In the genomic region with DNA sequence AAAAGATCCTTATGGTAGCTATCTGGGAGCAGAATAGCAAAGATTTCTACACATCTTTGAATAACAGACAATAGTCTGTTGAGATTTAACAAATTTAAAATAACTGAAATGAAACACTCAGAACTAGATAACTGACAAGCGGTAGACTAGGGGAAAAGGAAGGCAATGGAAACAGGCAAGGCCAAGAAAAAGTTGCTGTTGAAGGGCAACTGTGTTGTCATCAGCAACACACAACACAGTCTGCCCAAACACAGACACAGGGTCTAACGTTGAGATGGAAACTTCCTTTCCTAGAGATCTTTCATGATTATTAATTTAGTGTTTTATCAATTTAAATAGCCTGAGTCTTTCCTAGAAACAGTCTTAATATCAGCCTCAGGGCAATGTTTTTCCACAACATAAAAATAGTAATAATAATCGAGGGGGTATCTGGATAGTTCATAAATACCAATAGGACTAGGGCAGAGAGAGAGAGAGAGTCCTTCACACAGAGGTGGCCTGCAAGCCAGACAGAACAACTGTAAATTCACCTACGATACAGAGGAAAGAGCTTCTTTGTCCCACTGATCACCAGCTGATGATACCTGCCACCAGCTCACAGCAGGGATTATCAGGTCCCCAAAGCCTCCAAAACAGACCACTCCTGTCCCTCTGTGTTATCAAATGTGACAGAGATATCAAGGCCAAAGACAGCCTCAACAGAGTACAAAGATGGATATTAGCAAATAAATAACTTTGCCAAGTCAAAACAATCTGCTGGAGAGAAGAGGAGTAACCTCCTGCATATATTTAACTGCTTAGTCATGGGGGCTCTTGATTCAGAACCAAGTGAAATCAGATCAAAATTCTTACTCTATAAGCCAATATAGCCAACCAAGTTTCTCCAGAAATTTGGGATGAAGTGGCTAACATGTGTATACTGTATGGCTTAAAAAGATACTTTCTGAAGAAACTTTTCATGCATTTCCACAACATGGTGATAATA, we compare ENCODE assay signal across 1 cellular context.
A peak's percentile ranks its signal among the peaks of the same experiment; 100 is the strongest.
TF ChIP-seq lines count a peak whose summit lies in the region.

No MANE protein-coding gene starts in this region.

TF ChIP-seq in K562, 482 proteins besides CTCF, POLR2A, EP300 and RAD21:
- TF ChIP-seq, protein P1, sequence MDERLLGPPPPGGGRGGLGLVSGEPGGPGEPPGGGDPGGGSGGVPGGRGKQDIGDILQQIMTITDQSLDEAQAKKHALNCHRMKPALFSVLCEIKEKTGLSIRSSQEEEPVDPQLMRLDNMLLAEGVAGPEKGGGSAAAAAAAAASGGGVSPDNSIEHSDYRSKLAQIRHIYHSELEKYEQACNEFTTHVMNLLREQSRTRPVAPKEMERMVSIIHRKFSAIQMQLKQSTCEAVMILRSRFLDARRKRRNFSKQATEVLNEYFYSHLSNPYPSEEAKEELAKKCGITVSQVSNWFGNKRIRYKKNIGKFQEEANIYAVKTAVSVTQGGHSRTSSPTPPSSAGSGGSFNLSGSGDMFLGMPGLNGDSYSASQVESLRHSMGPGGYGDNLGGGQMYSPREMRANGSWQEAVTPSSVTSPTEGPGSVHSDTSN (CRISPR knock-in tag; IDR thresholded peaks at IDR 0.05; ENCODE audit: low read depth): no peak
- TF ChIP-seq, protein P1 (tag; conservative IDR thresholded peaks at IDR 0.05; ENCODE audit: low read depth): 0 out of 2 replicates have a peak, but pooled peaks have one; percentile 12
- TF ChIP-seq C11orf30 (IDR thresholded peaks at IDR 0.05; ENCODE audit: low read depth) (peak; percentile 64), KDM4B (IDR thresholded peaks at IDR 0.05; ENCODE audit: borderline replicate concordance in 2 of 2, low read depth in 1 of 2) (no peak), BRD9 (IDR thresholded peaks at IDR 0.05; ENCODE audit: low read depth, partially characterized antibody) (no peak), ZNF165 (CRISPR knock-in tag; IDR thresholded peaks at IDR 0.05; ENCODE audit: borderline replicate concordance) (no peak), MEIS2 (IDR thresholded peaks at IDR 0.05; ENCODE audit: partially characterized antibody) (peak; percentile 22), NFATC3 (IDR thresholded peaks at IDR 0.05) (no peak), NFE2 (IDR thresholded peaks at IDR 0.05; ENCODE audit: low read depth) (peak; percentile 72), MYC (IDR thresholded peaks at IDR 0.05; ENCODE audit: low read depth, low read length) (no peak), MYC (CRISPR knock-in tag; IDR thresholded peaks at IDR 0.05; ENCODE audit: borderline replicate concordance, low read depth) (no peak), FOXK1 (CRISPR knock-in tag; IDR thresholded peaks at IDR 0.05; ENCODE audit: borderline replicate concordance) (no peak), TEAD1 (CRISPR knock-in tag; IDR thresholded peaks at IDR 0.05) (no peak), MAFK (IDR thresholded peaks at IDR 0.05; ENCODE audit: low read length) (peak; percentile 40; the same call in 1 of the 2 replicates), PHF20 (IDR thresholded peaks at IDR 0.05; ENCODE audit: partially characterized antibody) (no peak), KHSRP (IDR thresholded peaks at IDR 0.05) (no peak), ELF1 (tag; IDR thresholded peaks at IDR 0.05) (no peak), ZNF766 (CRISPR knock-in tag; conservative IDR thresholded peaks at IDR 0.05) (no peak), RUNX1 (IDR thresholded peaks at IDR 0.05; ENCODE audit: low read depth) (no peak), ZNF507 (tag; conservative IDR thresholded peaks at IDR 0.05) (no peak), ZNF75A (CRISPR knock-in tag; IDR thresholded peaks at IDR 0.05) (no peak), MAFF (IDR thresholded peaks at IDR 0.05; ENCODE audit: low read length) (peak; percentile 25; the same call in 1 of the 2 replicates), LEF1 (IDR thresholded peaks at IDR 0.05) (no peak), U2AF1 (optimal IDR thresholded peaks at IDR 0.05; ENCODE audit: low read depth, low read length) (no peak), NR2C2 (CRISPR knock-in tag; IDR thresholded peaks at IDR 0.05) (no peak), NR2C2 (tag; IDR thresholded peaks at IDR 0.05) (no peak), POU5F1 (IDR thresholded peaks at IDR 0.05; ENCODE audit: borderline replicate concordance, low read depth, low read length, partially characterized antibody) (no peak), RBM15 (IDR thresholded peaks at IDR 0.05; ENCODE audit: insufficient read depth, low read length) (no peak), ZNF57 (CRISPR knock-in tag; IDR thresholded peaks at IDR 0.05) (no peak), ZNF778 (CRISPR knock-in tag; IDR thresholded peaks at IDR 0.05) (no peak), KAT8 (IDR thresholded peaks at IDR 0.05; ENCODE audit: low read depth) (no peak), PURB (CRISPR knock-in tag; IDR thresholded peaks at IDR 0.05; ENCODE audit: low read depth) (no peak), NBN (IDR thresholded peaks at IDR 0.05; ENCODE audit: low read depth) (no peak), MAFG (tag; conservative IDR thresholded peaks at IDR 0.05) (peak; percentile 75), DMBX1 (CRISPR knock-in tag; IDR thresholded peaks at IDR 0.05; ENCODE audit: borderline replicate concordance) (no peak), ZNF316 (IDR thresholded peaks at IDR 0.05) (peak; percentile 19; the same call in 1 of the 2 replicates), CBFA2T3 (IDR thresholded peaks at IDR 0.05) (0 out of 2 replicates have a peak, but pooled peaks have one; percentile 23), ARID2 (IDR thresholded peaks at IDR 0.05) (no peak), NFE2L1 (tag; IDR thresholded peaks at IDR 0.05; ENCODE audit: borderline replicate concordance, low read depth) (0 out of 2 replicates have a peak, but pooled peaks have one; percentile 27)
- TF ChIP-seq, protein P2, sequence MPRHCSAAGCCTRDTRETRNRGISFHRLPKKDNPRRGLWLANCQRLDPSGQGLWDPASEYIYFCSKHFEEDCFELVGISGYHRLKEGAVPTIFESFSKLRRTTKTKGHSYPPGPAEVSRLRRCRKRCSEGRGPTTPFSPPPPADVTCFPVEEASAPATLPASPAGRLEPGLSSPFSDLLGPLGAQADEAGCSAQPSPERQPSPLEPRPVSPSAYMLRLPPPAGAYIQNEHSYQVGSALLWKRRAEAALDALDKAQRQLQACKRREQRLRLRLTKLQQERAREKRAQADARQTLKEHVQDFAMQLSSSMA (CRISPR knock-in tag; IDR thresholded peaks at IDR 0.05): no peak
- TF ChIP-seq, protein P3, sequence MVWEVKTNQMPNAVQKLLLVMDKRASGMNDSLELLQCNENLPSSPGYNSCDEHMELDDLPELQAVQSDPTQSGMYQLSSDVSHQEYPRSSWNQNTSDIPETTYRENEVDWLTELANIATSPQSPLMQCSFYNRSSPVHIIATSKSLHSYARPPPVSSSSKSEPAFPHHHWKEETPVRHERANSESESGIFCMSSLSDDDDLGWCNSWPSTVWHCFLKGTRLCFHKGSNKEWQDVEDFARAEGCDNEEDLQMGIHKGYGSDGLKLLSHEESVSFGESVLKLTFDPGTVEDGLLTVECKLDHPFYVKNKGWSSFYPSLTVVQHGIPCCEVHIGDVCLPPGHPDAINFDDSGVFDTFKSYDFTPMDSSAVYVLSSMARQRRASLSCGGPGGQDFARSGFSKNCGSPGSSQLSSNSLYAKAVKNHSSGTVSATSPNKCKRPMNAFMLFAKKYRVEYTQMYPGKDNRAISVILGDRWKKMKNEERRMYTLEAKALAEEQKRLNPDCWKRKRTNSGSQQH (CRISPR knock-in tag; IDR thresholded peaks at IDR 0.05): no peak
- TF ChIP-seq, protein P4, sequence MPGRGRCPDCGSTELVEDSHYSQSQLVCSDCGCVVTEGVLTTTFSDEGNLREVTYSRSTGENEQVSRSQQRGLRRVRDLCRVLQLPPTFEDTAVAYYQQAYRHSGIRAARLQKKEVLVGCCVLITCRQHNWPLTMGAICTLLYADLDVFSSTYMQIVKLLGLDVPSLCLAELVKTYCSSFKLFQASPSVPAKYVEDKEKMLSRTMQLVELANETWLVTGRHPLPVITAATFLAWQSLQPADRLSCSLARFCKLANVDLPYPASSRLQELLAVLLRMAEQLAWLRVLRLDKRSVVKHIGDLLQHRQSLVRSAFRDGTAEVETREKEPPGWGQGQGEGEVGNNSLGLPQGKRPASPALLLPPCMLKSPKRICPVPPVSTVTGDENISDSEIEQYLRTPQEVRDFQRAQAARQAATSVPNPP (IDR thresholded peaks at IDR 0.05; ENCODE audit: borderline replicate concordance, insufficient read depth, insufficient read length): no peak
- TF ChIP-seq, protein P5, sequence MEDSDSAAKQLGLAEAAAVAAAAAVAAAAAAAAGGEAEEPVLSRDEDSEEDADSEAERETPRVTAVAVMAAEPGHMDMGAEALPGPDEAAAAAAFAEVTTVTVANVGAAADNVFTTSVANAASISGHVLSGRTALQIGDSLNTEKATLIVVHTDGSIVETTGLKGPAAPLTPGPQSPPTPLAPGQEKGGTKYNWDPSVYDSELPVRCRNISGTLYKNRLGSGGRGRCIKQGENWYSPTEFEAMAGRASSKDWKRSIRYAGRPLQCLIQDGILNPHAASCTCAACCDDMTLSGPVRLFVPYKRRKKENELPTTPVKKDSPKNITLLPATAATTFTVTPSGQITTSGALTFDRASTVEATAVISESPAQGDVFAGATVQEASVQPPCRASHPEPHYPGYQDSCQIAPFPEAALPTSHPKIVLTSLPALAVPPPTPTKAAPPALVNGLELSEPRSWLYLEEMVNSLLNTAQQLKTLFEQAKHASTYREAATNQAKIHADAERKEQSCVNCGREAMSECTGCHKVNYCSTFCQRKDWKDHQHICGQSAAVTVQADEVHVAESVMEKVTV (CRISPR knock-in tag; IDR thresholded peaks at IDR 0.05): no peak
- TF ChIP-seq, protein P6, sequence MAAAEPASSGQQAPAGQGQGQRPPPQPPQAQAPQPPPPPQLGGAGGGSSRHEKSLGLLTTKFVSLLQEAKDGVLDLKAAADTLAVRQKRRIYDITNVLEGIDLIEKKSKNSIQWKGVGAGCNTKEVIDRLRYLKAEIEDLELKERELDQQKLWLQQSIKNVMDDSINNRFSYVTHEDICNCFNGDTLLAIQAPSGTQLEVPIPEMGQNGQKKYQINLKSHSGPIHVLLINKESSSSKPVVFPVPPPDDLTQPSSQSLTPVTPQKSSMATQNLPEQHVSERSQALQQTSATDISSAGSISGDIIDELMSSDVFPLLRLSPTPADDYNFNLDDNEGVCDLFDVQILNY (CRISPR knock-in tag; IDR thresholded peaks at IDR 0.05): no peak
- TF ChIP-seq, protein P7, sequence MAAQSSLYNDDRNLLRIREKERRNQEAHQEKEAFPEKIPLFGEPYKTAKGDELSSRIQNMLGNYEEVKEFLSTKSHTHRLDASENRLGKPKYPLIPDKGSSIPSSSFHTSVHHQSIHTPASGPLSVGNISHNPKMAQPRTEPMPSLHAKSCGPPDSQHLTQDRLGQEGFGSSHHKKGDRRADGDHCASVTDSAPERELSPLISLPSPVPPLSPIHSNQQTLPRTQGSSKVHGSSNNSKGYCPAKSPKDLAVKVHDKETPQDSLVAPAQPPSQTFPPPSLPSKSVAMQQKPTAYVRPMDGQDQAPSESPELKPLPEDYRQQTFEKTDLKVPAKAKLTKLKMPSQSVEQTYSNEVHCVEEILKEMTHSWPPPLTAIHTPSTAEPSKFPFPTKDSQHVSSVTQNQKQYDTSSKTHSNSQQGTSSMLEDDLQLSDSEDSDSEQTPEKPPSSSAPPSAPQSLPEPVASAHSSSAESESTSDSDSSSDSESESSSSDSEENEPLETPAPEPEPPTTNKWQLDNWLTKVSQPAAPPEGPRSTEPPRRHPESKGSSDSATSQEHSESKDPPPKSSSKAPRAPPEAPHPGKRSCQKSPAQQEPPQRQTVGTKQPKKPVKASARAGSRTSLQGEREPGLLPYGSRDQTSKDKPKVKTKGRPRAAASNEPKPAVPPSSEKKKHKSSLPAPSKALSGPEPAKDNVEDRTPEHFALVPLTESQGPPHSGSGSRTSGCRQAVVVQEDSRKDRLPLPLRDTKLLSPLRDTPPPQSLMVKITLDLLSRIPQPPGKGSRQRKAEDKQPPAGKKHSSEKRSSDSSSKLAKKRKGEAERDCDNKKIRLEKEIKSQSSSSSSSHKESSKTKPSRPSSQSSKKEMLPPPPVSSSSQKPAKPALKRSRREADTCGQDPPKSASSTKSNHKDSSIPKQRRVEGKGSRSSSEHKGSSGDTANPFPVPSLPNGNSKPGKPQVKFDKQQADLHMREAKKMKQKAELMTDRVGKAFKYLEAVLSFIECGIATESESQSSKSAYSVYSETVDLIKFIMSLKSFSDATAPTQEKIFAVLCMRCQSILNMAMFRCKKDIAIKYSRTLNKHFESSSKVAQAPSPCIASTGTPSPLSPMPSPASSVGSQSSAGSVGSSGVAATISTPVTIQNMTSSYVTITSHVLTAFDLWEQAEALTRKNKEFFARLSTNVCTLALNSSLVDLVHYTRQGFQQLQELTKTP (IDR thresholded peaks at IDR 0.05; ENCODE audit: low read depth in 1 of 2, partially characterized antibody in 2 of 2): no peak
